26 cellular contexts compared by ENCODE assay signal in the genomic region with DNA sequence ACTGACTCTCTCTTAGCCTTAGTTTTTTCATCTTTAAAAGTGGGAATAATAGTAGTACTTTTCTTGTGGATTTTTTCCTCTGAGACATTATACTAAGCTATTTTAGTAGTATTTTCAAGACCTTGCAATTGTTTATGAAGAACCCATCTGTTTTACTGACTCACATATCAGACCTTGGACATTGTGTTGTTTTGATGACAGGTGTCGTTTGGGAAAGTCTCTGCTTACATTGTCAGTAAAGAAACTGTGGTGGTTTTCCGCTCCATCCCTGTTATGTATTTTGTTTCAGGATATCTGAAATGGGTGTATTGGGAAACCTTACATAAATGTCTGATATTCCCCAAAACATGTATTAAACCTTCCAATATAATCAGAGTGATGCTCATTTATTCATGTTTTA.
"Had no signal": no experiment of that assay in that cellular context is flagged by ENCODE, and none has a peak within 500 bp of the region (broad histone marks: within the 10 kb centered on the region; RNA-seq: fewer than 3 reads in every experiment).

No MANE protein-coding gene starts in this region.

- H3K4me3 ChIP-seq: ascending aorta, body of pancreas had no signal

- H3K27me3 ChIP-seq: ascending aorta, body of pancreas had no signal

- H3K9ac ChIP-seq: KMS-11 had no signal

- ATAC-seq: activated CD8-positive, alpha-beta memory T cell treated with anti-CD3 and anti-CD28 coated beads, Interleukin-2, amount 10 ng/mL, durations not matched to agents 7 days and 5 days; activated naive CD4-positive, alpha-beta T cell treated with anti-CD3 and anti-CD28 coated beads, Interleukin-2, amount 50 U/mL, for 72 hours; activated naive CD8-positive, alpha-beta T cell treated with anti-CD3 and anti-CD28 coated beads, Interleukin-2, amount 50 U/mL, for 24 hours; body of pancreas had no signal

- H3K36me3 ChIP-seq: ascending aorta had no signal

- H3K27ac ChIP-seq: ascending aorta, body of pancreas, KMS-11 had no signal

- H3K4me2 ChIP-seq: KMS-11 had no signal

- H3K9me3 ChIP-seq: body of pancreas had no signal

- DNase-seq: activated B cell treated with CpG ODN at 0.5 μM for 24 hours; activated CD4-positive, alpha-beta T cell treated with anti-CD3 and anti-CD28 coated beads for 1 hour; activated CD4-positive, alpha-beta T cell treated with anti-CD3 and anti-CD28 coated beads, Interleukin-2, amount 10 ng/mL, durations not matched to agents 24 days and 14 days; activated CD4-positive, alpha-beta T cell treated with anti-CD3 and anti-CD28 coated beads, Interleukin-2, amount 50 U/mL, for 48 hours; activated CD8-positive, alpha-beta memory T cell treated with anti-CD3 and anti-CD28 coated beads, Interleukin-2, amount 10 ng/mL, durations not matched to agents 7 days and 5 days; activated effector memory CD4-positive, alpha-beta T cell treated with Interleukin-2 at 50 U/mL for 16 hours; activated naive CD4-positive, alpha-beta T cell treated with Interleukin-2 at 50 U/mL for 16 hours; activated naive CD8-positive, alpha-beta T cell treated with anti-CD3 and anti-CD28 coated beads, Interleukin-2, amount 50 U/mL, for 24 hours; activated T-cell treated with anti-CD3 and anti-CD28 coated beads, Interleukin-2, amount 50 U/mL, for 24 hours; amniotic stem cell; body of pancreas; central memory CD4-positive, alpha-beta T cell; MM.1S; NCI-H1105; NCI-H1436 treated with DMSO at 0.1 percent for 48 hours; NCI-H187; NCI-H2081; NCI-H2227 treated with DMSO at 0.1 percent for 48 hours; NCI-H526; NCI-H774; SIG-M5; T-helper 2 cell; T1000 had no signal

- H3K4me1 ChIP-seq: ascending aorta, body of pancreas had no signal
